ENCODE assay signal across 31 cellular contexts in genomic region chr2:37552339-37552738, GRCh38.
DNase-seq lines count a peak whose midpoint lies in the region; ATAC-seq, FAIRE-seq and TF ChIP-seq lines count a peak whose summit lies in the region.
"Had no signal": no experiment of that assay in that cellular context is flagged by ENCODE, and none has a peak within 500 bp of the region (broad histone marks: within the 10 kb centered on the region; RNA-seq: fewer than 3 reads in every experiment).

No MANE protein-coding gene starts in this region.

- peak in 1 of 2 experiments; percentile 76; a peak in 2 of 4 replicates for TF ChIP-seq EP300 in SK-N-SH (IDR thresholded peaks at IDR 0.05; ENCODE audit: borderline replicate concordance in 1 of 2, low read depth in 1 of 2, low read length in 1 of 2)
- TF ChIP-seq EP300 in sigmoid colon (IDR thresholded peaks at IDR 0.05), result no peak

- no peaks in the 10 kb centered on the region for H3F3A ChIP-seq in SK-N-SH (replicated peaks; ENCODE audit: insufficient read depth)

- H3K4me3 ChIP-seq in mammary epithelial cell (replicated peaks in 1 of 3; ENCODE audit: insufficient read depth in 1 of 3, low read depth in 2 of 3, low read length in 3 of 3) (no peak overlapping the region), SK-N-SH (ENCODE audit: low read depth in 2 of 2, low read length in 1 of 2) (no peak overlapping the region), epithelial cell of esophagus (ENCODE audit: low read length) (no peak overlapping the region), sigmoid colon (no peak overlapping the region)
- H3K4me3 ChIP-seq: ascending aorta, colonic mucosa, heart left ventricle, neural progenitor cell, pancreas, Peyer's patch, SJCRH30, thyroid gland had no signal

- peaks cover 10% of the 10 kb centered on the region for H3K4me1 ChIP-seq in mammary epithelial cell (ENCODE audit: insufficient read depth, low read length)
- H3K4me1 ChIP-seq in SK-N-SH (ENCODE audit: control insufficient read depth in 1 of 2, insufficient read depth in 2 of 2, low read depth in 1 of 2, low read length in 1 of 2), result peaks cover 0 to 39% of the 10 kb centered on the region in 2 experiments; a peak in 2 of 4 replicates
- no peaks in the 10 kb centered on the region for H3K4me1 ChIP-seq in sigmoid colon
- H3K4me1 ChIP-seq: ascending aorta, colonic mucosa, neural progenitor cell, pancreas, Peyer's patch, SJCRH30, thyroid gland had no signal

- dilution Hi-C loops in mammary epithelial cell (cut with HindIII; ENCODE audit: low sequenced_read_pairs), result no loop called here

- no peaks in the 10 kb centered on the region for H3K9me2 ChIP-seq in SK-N-SH

- CTCF ChIA-PET in mammary epithelial cell (lab: Charles Lee; ENCODE audit: low non-redundant PET) (no interaction called here), MCF 10A (lab: Yijun Ruan, JAX) (interaction anchor here (0.7 to 1.2 kb wide), 3 partner anchors 13 to 137 kb away, joined by 3 read pairs; no protein-coding TSS in a partner anchor), SK-N-SH (lab: Yijun Ruan, JAX) (interaction anchor here (0.6 to 7.0 kb wide), 10 partner anchors 10 to 325 kb away, joined by 3 to 64 read pairs (median 7); no protein-coding TSS in a partner anchor), GM10248 (lab: Yijun Ruan, JAX) (interaction anchor here (0.7 to 4.9 kb wide), 9 partner anchors 9 to 381 kb away, joined by 3 to 28 read pairs (median 4); no protein-coding TSS in a partner anchor)

- TF ChIP-seq POLR2A in sigmoid colon (IDR thresholded peaks at IDR 0.05), result no peak

- H3K27me3 ChIP-seq in mammary epithelial cell (ENCODE audit: insufficient read depth, low read length), result no peaks in the 10 kb centered on the region
- no peaks in the 10 kb centered on the region for H3K27me3 ChIP-seq in SK-N-SH (ENCODE audit: insufficient read depth)
- no peaks in the 10 kb centered on the region for H3K27me3 ChIP-seq in sigmoid colon
- H3K27me3 ChIP-seq: ascending aorta, colonic mucosa, heart left ventricle, neural progenitor cell, pancreas, Peyer's patch, SJCRH30, thyroid gland had no signal

- in situ Hi-C loops in mammary epithelial cell (cut with MboI; ENCODE audit: low sequenced_read_pairs in 2 of 2), result no loop called here

- no peak for FAIRE-seq in urothelium cell line (lab: Jason Lieb, UNC)
- FAIRE-seq: pancreas had no signal

- H3K4me2 ChIP-seq in mammary epithelial cell (ENCODE audit: insufficient read depth, low read depth, low read length) (peak overlapping the region; percentile 44), SK-N-SH (no peak overlapping the region)
- H3K4me2 ChIP-seq: neural progenitor cell had no signal

- H3K27ac ChIP-seq in mammary epithelial cell (ENCODE audit: insufficient read depth, low read depth, low read length) (no peak overlapping the region), SK-N-SH (ENCODE audit: low read depth in 2 of 2, low read length in 1 of 2) (peak overlapping the region in 1 of 2 experiments; percentile 99; a peak in 2 of 4 replicates), sigmoid colon (no peak overlapping the region)
- H3K27ac ChIP-seq: ascending aorta, colonic mucosa, heart left ventricle, HL-60, neural progenitor cell, pancreas, Peyer's patch, SJCRH30, thyroid gland had no signal

- TF ChIP-seq CTCF in mammary epithelial cell (conservative IDR thresholded peaks at IDR 0.05 in 1 of 2, IDR thresholded peaks at IDR 0.05 in 1 of 2; ENCODE audit: extremely low read depth in 1 of 2, insufficient read depth in 1 of 2, low read depth in 1 of 2, low read length in 2 of 2), result no peak
- no peak for TF ChIP-seq CTCF in MCF 10A (IDR thresholded peaks at IDR 0.05; ENCODE audit: unreplicated experiment)
- no peak for TF ChIP-seq CTCF in SK-N-SH (IDR thresholded peaks at IDR 0.05)
- TF ChIP-seq CTCF in epithelial cell of esophagus (IDR thresholded peaks at IDR 0.05; ENCODE audit: insufficient read depth, low read depth, low read length, missing control alignments), result no peak
- no peak for TF ChIP-seq CTCF in GM10248 (IDR thresholded peaks at IDR 0.05; ENCODE audit: control extremely low read depth, extremely low read depth, low read depth, missing control alignments)
- TF ChIP-seq CTCF in sigmoid colon (IDR thresholded peaks at IDR 0.05), result no peak

- H3K4me1 Mint-ChIP-seq in MCF 10A (ENCODE audit: insufficient read depth, unreplicated experiment), result peaks cover 10% of the 10 kb centered on the region
- H3K4me1 Mint-ChIP-seq: neural progenitor cell had no signal

- intact Hi-C loops in mammary epithelial cell (cut with micrococcal nuclease), result no loop called here
- intact Hi-C loops in MCF 10A (cut with micrococcal nuclease), result no loop called here
- intact Hi-C loops in sigmoid colon (cut with DNase I), result no loop called here

- no peaks in the 10 kb centered on the region for H3K79me2 ChIP-seq in mammary epithelial cell (ENCODE audit: insufficient read depth, low read length)
- H3K79me2 ChIP-seq in SK-N-SH (ENCODE audit: insufficient read depth), result no peaks in the 10 kb centered on the region

- no peaks in the 10 kb centered on the region for H3K36me3 Mint-ChIP-seq in MCF 10A (ENCODE audit: insufficient read depth, unreplicated experiment)
- H3K36me3 Mint-ChIP-seq: neural progenitor cell had no signal

- BruUV-seq in mammary epithelial cell (replicated peaks; lab: Mats Ljungman, UMichigan), result no TSS peak
- BruUV-seq in MCF 10A (replicated peaks; lab: Mats Ljungman, UMichigan), result no TSS peak

- DNase-seq in mammary epithelial cell (no peak), MCF 10A (ENCODE audit: unreplicated experiment) (no peak), SK-N-SH (no peak), epithelial cell of esophagus (ENCODE audit: low read depth) (peak; percentile 60), urothelium cell line (ENCODE audit: low spot score) (peak; percentile 36), GM10248 (ENCODE audit: extremely low spot score) (no peak), sigmoid colon (no peak)
- DNase-seq: ACHN; activated T-cell treated with anti-CD3 and anti-CD28 coated beads, Interleukin-2, amount 50 U/mL, for 24 hours; colonic mucosa; DMS 273 treated with DMSO at 0.1 percent for 48 hours; effector memory CD8-positive, alpha-beta T cell; H7; heart left ventricle; islet precursor cell; left ventricle myocardium superior; MV-4-11; NCI-H1436; NCI-H2081; NCI-H2227 treated with DMSO at 0.1 percent for 48 hours; NCI-H69; pancreas; Peyer's patch; SJCRH30; stimulated activated CD4-positive, alpha-beta T cell treated with anti-CD3 and anti-CD28 coated beads, Interleukin-2, amount 100 ng/mL, for 24 hours; thyroid gland had no signal

- H3K9ac ChIP-seq in mammary epithelial cell (ENCODE audit: insufficient read depth, low read length) (no peak overlapping the region), SK-N-SH (no peak overlapping the region)
- H3K9ac ChIP-seq: neural progenitor cell had no signal

- no peak overlapping the region for H3K27ac Mint-ChIP-seq in MCF 10A (ENCODE audit: low read depth, unreplicated experiment)
- H3K27ac Mint-ChIP-seq: activated T-cell treated with anti-CD3 and anti-CD28 coated beads, Interleukin-2, amount 50 U/mL, for 24 hours; B cell; neural progenitor cell had no signal

- no peaks in the 10 kb centered on the region for H3K27me3 Mint-ChIP-seq in MCF 10A (ENCODE audit: insufficient read depth, unreplicated experiment)
- H3K27me3 Mint-ChIP-seq: activated T-cell treated with anti-CD3 and anti-CD28 coated beads, Interleukin-2, amount 50 U/mL, for 24 hours; B cell; effector memory CD8-positive, alpha-beta T cell had no signal

- no peak for ATAC-seq in HG02970 (IDR thresholded peaks at IDR 0.05; ENCODE audit: low FRiP score, unreplicated experiment)
- ATAC-seq: effector memory CD8-positive, alpha-beta T cell; heart left ventricle; left ventricle myocardium superior; pancreas had no signal

- H2AFZ ChIP-seq in mammary epithelial cell (ENCODE audit: low read depth, low read length) (peak overlapping the region; percentile 37), SK-N-SH (ENCODE audit: low read depth) (no peak overlapping the region)
- H2AFZ ChIP-seq: neural progenitor cell had no signal

- 45% methylated on average over 2 of the region's 2 CpGs for WGBS in mammary epithelial cell (ENCODE audit: low coverage, missing lambda C conversion rate)
- 51% methylated on average over 2 of the region's 2 CpGs for WGBS in SK-N-SH (ENCODE audit: low lambda C conversion rate)
- 84% methylated on average over 2 of the region's 2 CpGs for WGBS in sigmoid colon, 2 donors

- peak; percentile 7; the same call in 1 of the 2 replicates for TF ChIP-seq RAD21 in SK-N-SH (IDR thresholded peaks at IDR 0.05; ENCODE audit: low read length)

- H3K9me3 Mint-ChIP-seq in MCF 10A (ENCODE audit: unreplicated experiment), result no peaks in the 10 kb centered on the region
- H3K9me3 Mint-ChIP-seq: activated T-cell treated with anti-CD3 and anti-CD28 coated beads, Interleukin-2, amount 50 U/mL, for 24 hours; effector memory CD8-positive, alpha-beta T cell; neural progenitor cell had no signal

- H3K36me3 ChIP-seq in mammary epithelial cell (ENCODE audit: insufficient read depth, low read length) (no peaks in the 10 kb centered on the region), SK-N-SH (replicated peaks in 1 of 2; ENCODE audit: control insufficient read depth in 1 of 2, insufficient read depth in 2 of 2, low read length in 1 of 2) (no peaks in the 10 kb centered on the region), sigmoid colon (no peaks in the 10 kb centered on the region)
- H3K36me3 ChIP-seq: ascending aorta, colonic mucosa, heart left ventricle, neural progenitor cell, pancreas, Peyer's patch, SJCRH30, thyroid gland had no signal

- H3K9me3 ChIP-seq in mammary epithelial cell (replicated peaks; ENCODE audit: insufficient read depth, low read length) (no peaks in the 10 kb centered on the region), SK-N-SH (no peaks in the 10 kb centered on the region), sigmoid colon (no peaks in the 10 kb centered on the region)
- H3K9me3 ChIP-seq: ascending aorta, colonic mucosa, heart left ventricle, pancreas, Peyer's patch, SJCRH30, thyroid gland had no signal

- POLR2A ChIA-PET in MCF 10A (lab: Yijun Ruan, JAX), result interaction anchor here (0.7 to 1.5 kb wide), 3 partner anchors 9 to 44 kb away, joined by 3 to 4 read pairs (median 3); no protein-coding TSS in a partner anchor
- POLR2A ChIA-PET in SK-N-SH (lab: Yijun Ruan, JAX), result interaction anchor here (1.5 to 3.0 kb wide), 3 partner anchors 15 to 325 kb away, joined by 3 to 22 read pairs (median 6); partner anchors contain the start of gene CDC42EP3
- POLR2A ChIA-PET in GM10248 (lab: Yijun Ruan, JAX), result no interaction called here

- H4K20me1 ChIP-seq in mammary epithelial cell (ENCODE audit: insufficient read depth, low read length) (no peaks in the 10 kb centered on the region), SK-N-SH (ENCODE audit: insufficient read depth) (no peaks in the 10 kb centered on the region)

- H3K4me3 Mint-ChIP-seq in MCF 10A (ENCODE audit: unreplicated experiment), result no peak overlapping the region
- H3K4me3 Mint-ChIP-seq: activated T-cell treated with anti-CD3 and anti-CD28 coated beads, Interleukin-2, amount 50 U/mL, for 24 hours; B cell; effector memory CD8-positive, alpha-beta T cell; neural progenitor cell had no signal

TF ChIP-seq in SK-N-SH, 30 proteins besides CTCF, POLR2A, EP300 and RAD21 (continues in another document):
- no peak for TF ChIP-seq GABPA (IDR thresholded peaks at IDR 0.05; ENCODE audit: low read depth)

Comparison
In these comparisons a context has a peak if more than half of its experiments do, and no peak if none do; other contexts are left out.
1. DNase-seq: peak in epithelial cell of esophagus (single experiment) and urothelium cell line (single experiment); none in mammary epithelial cell (single experiment), MCF 10A (single experiment), SK-N-SH (single experiment), GM10248 (single experiment) and sigmoid colon (single experiment).